ENCODE assay signal across 25 cellular contexts in genomic region chr7:121304259-121304658, GRCh38. TPM values are rescaled to one million over a fixed set of nuclear protein-coding genes. Genes with fewer than 3 reads are reported as not detected.
"Had no signal": no experiment of that assay in that cellular context is flagged by ENCODE, and none has a peak within 500 bp of the region (broad histone marks: within the 10 kb centered on the region; RNA-seq: fewer than 3 reads in every experiment).

No MANE protein-coding gene starts in this region.

- H3K27ac ChIP-seq: ascending aorta, left lung, lower lobe of right lung, right lobe of liver, testis, transverse colon, VCaP had no signal

- DNase-seq: activated CD4-positive, alpha-beta T cell treated with anti-CD3 and anti-CD28 coated beads for 4 hours; activated CD4-positive, alpha-beta T cell treated with anti-CD3 and anti-CD28 coated beads, Interleukin-2, amount 50 U/mL, for 4 hours; activated effector memory CD4-positive, alpha-beta T cell treated with anti-CD3 and anti-CD28 coated beads, Interleukin-2, amount 50 U/mL, for 16 hours; activated naive CD4-positive, alpha-beta T cell treated with anti-CD3 and anti-CD28 coated beads for 36 hours; activated naive CD8-positive, alpha-beta T cell treated with anti-CD3 and anti-CD28 coated beads for 36 hours; caudate nucleus; left lung; lower lobe of right lung; mucosa of descending colon; posterior cingulate gyrus; right lobe of liver; stimulated activated CD4-positive, alpha-beta T cell treated with anti-CD3 and anti-CD28 coated beads, Interleukin-2, amount 100 ng/mL, for 48 hours; stimulated activated naive CD8-positive, alpha-beta T cell treated with anti-CD3 and anti-CD28 coated beads, Interleukin-15, Interleukin-2, amounts not matched to agents 100 U/mL and 50 U/mL, for 24 hours; testis; transverse colon had no signal

- H3K4me3 Mint-ChIP-seq: activated naive CD4-positive, alpha-beta T cell treated with anti-CD3 and anti-CD28 coated beads for 36 hours; activated naive CD8-positive, alpha-beta T cell treated with anti-CD3 and anti-CD28 coated beads for 36 hours; natural killer cell treated with Interleukin-12 subunit alpha and Interleukin-12 subunit beta and Interleukin-15 and Interleukin-18, amount 100 ng/mL, for 72 hours had no signal

- H3K27me3 ChIP-seq: ascending aorta, left lung, right lobe of liver, testis, transverse colon had no signal

- H3K36me3 ChIP-seq: ascending aorta, left lung, lower lobe of right lung, right lobe of liver, transverse colon had no signal

- H3K9me3 ChIP-seq: ascending aorta, left lung, lower lobe of right lung, mucosa of descending colon, right lobe of liver, testis, transverse colon had no signal

- ATAC-seq: esophagus mucosa; left lung; lower lobe of right lung; mucosa of descending colon; natural killer cell treated with Interleukin-12 subunit alpha and Interleukin-12 subunit beta and Interleukin-15 and Interleukin-18, amount 100 ng/mL, for 72 hours; stimulated activated naive CD8-positive, alpha-beta T cell treated with anti-CD3 and anti-CD28 coated beads, Interleukin-15, Interleukin-2, amounts not matched to agents 100 U/mL and 50 U/mL, for 24 hours had no signal

- H3K4me3 ChIP-seq: ascending aorta, left lung, lower lobe of right lung, mucosa of descending colon, right lobe of liver, testis, transverse colon had no signal

- H3K36me3 Mint-ChIP-seq: activated naive CD8-positive, alpha-beta T cell treated with anti-CD3 and anti-CD28 coated beads for 36 hours; natural killer cell treated with Interleukin-12 subunit alpha and Interleukin-12 subunit beta and Interleukin-15 and Interleukin-18, amount 100 ng/mL, for 72 hours had no signal

- H3K4me1 ChIP-seq: ascending aorta, lower lobe of right lung, testis had no signal

- H3K27ac Mint-ChIP-seq: activated naive CD4-positive, alpha-beta T cell treated with anti-CD3 and anti-CD28 coated beads for 36 hours; activated naive CD8-positive, alpha-beta T cell treated with anti-CD3 and anti-CD28 coated beads for 36 hours; natural killer cell treated with Interleukin-12 subunit alpha and Interleukin-12 subunit beta and Interleukin-15 and Interleukin-18, amount 100 ng/mL, for 72 hours had no signal

- H3K9me3 Mint-ChIP-seq: activated naive CD4-positive, alpha-beta T cell treated with anti-CD3 and anti-CD28 coated beads for 36 hours; activated naive CD8-positive, alpha-beta T cell treated with anti-CD3 and anti-CD28 coated beads for 36 hours; natural killer cell treated with Interleukin-12 subunit alpha and Interleukin-12 subunit beta and Interleukin-15 and Interleukin-18, amount 100 ng/mL, for 72 hours had no signal

- FAIRE-seq: endothelial cell of umbilical vein, frontal cortex, islet of Langerhans, TTC549 had no signal

RNA-seq across cellular contexts. Expression of gene WNT16, which starts 24.5 kb away (rescaled TPM):
- total RNA-seq: activated naive CD4-positive, alpha-beta T cell treated with anti-CD3 and anti-CD28 coated beads for 36 hours; activated naive CD8-positive, alpha-beta T cell treated with anti-CD3 and anti-CD28 coated beads for 36 hours; ascending aorta; endothelial cell of umbilical vein; left lung; lower lobe of right lung; natural killer cell treated with Interleukin-12 subunit alpha and Interleukin-12 subunit beta and Interleukin-15 and Interleukin-18, amount 100 ng/mL, for 72 hours; right lobe of liver; T-helper 1 cell treated with Interleukin-12 subunit alpha and Interleukin-12 subunit beta and Interleukin-4 antibody, amounts not matched to agents 30 ng/mL and 1 ng/mL, for 36 hours had no signal
- polyA plus RNA-seq: endothelial cell of umbilical vein, urinary bladder had no signal
